In the genomic region with DNA sequence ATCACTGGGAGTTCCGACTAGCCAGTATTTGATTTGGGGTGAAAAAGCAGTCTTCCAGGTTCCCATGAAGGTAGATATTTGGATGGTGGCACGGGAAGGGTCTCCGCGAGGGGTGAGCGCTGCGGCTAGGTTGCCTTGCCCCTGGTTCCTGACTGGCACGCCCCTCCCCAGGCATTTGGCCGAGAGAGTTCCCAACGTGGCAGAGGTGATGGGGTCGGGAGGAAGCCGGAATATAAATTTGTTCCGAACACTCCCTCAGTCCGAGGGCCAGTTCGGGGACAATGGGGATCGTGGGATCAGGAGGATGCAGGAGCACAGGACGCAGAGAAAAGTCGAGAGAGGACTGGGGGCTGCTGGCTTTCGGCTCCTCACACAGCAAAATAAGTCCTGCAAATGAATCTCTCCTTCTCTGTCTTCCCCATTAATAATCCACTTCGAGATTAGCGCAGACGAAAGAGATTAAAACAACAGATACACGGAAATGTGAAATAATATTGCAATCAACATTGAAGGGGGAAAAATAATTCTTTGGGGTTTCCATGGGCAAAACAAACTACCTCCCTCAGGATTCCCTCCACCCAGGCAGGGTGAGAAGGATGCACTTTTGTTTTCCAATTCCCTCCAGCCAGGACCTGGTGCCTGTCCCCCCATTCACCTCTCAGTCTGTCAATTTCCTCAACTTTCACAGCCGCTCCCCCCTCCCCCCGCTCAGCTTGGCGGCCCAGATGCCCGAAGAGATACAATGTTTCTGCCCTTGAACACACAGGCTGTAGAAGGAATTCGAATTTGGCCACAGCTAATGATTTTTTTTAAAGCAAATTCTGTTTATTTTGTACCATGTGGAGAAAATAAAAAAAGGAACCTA, we compare ENCODE assay signal across 8 cellular contexts. TPM values are rescaled to one million over a fixed set of nuclear protein-coding genes. Genes with fewer than 3 reads are reported as not detected.
DNase-seq lines count a peak whose midpoint lies in the region; ATAC-seq and TF ChIP-seq lines count a peak whose summit lies in the region.

No MANE protein-coding gene starts in this region.

- no peaks in the 10 kb centered on the region for H4K20me1 ChIP-seq in IMR-90 (ENCODE audit: insufficient read depth, low read length)

- H3K14ac ChIP-seq in IMR-90 (replicated peaks; ENCODE audit: low read depth, low read length): peak overlapping the region; percentile 50

- peaks cover 4% of the 10 kb centered on the region; the same call in 1 of the 2 replicates for H3K4me1 ChIP-seq in IMR-90 (ENCODE audit: control insufficient read depth, insufficient read depth, low read length)
- peaks cover 45% of the 10 kb centered on the region for H3K4me1 ChIP-seq in left ventricle myocardium inferior
- H3K4me1 ChIP-seq in sigmoid colon: peaks cover 0 to 23% (median 15%) of the 10 kb centered on the region in 4 donors

- H2BK15ac ChIP-seq in IMR-90 (ENCODE audit: low read depth, low read length): peak overlapping the region; percentile 66; the same call in 2 of the 3 replicates

- H2AK5ac ChIP-seq in IMR-90 (ENCODE audit: low read depth, low read length): peak overlapping the region; percentile 30

- peak overlapping the region; percentile 90 for H3K18ac ChIP-seq in IMR-90 (ENCODE audit: low read depth, low read length)

- H2AFZ ChIP-seq in IMR-90 (replicated peaks; ENCODE audit: low read length, poor library complexity): peak overlapping the region; percentile 89

- DNase-seq in IMR-90 (no peak), activated B cell treated with CpG ODN at 0.5 μM for 24 hours (no peak), left ventricle myocardium inferior (peak; percentile 56), sigmoid colon (no peak), HPDE6-E6E7 (ENCODE audit: extremely low spot score) (no peak), NCI-H526 treated with DMSO at 0.1 percent for 48 hours (lab: John Stamatoyannopoulos, UW) (no peak)

- H3K9me3 Mint-ChIP-seq in activated B cell treated with CpG ODN at 0.5 μM for 24 hours: no peaks in the 10 kb centered on the region

- peak overlapping the region; percentile 19; the same call in 1 of the 2 replicates for H3K27ac ChIP-seq in IMR-90 (ENCODE audit: insufficient read depth, low read length)
- peak overlapping the region; percentile 98 for H3K27ac ChIP-seq in left ventricle myocardium inferior (replicated peaks)
- peak overlapping the region; percentile 80 to 86 (median 86) for H3K27ac ChIP-seq in sigmoid colon

- H2BK5ac ChIP-seq in IMR-90 (ENCODE audit: low read depth, low read length, poor library complexity, severe bottlenecking): no peak overlapping the region

- POLR2A ChIA-PET in IMR-90 (lab: Charles Lee; ENCODE audit: unreplicated experiment): no interaction called here
- POLR2A ChIA-PET in activated B cell treated with CpG ODN at 0.5 μM for 24 hours (lab: Charles Lee): interaction anchor here (0.6 to 1.1 kb wide), 5 partner anchors 13 to 1229 kb away, joined by 3 to 6 read pairs (median 3); no protein-coding TSS in a partner anchor

- H4K8ac ChIP-seq in IMR-90 (ENCODE audit: low read depth in 2 of 2, low read length in 2 of 2): peak overlapping the region; percentile 56 to 76

- peak overlapping the region; percentile 38; the same call in 1 of the 2 replicates for H4K91ac ChIP-seq in IMR-90 (ENCODE audit: insufficient read depth, low read depth, low read length)

- no peaks in the 10 kb centered on the region for H3K27me3 Mint-ChIP-seq in activated B cell treated with CpG ODN at 0.5 μM for 24 hours

- H2BK120ac ChIP-seq in IMR-90 (ENCODE audit: low read depth, low read length): peak overlapping the region; percentile 86

- TF ChIP-seq EP300 in sigmoid colon (IDR thresholded peaks at IDR 0.05): no peak

- H3K4me3 Mint-ChIP-seq in activated B cell treated with CpG ODN at 0.5 μM for 24 hours: peak overlapping the region; percentile 91

- CTCF ChIA-PET in IMR-90 (lab: Yijun Ruan, JAX): interaction anchor here (0.6 to 1.0 kb wide), 2 partner anchors 70 to 420 kb away, joined by 3 to 5 read pairs; no protein-coding TSS in a partner anchor
- CTCF ChIA-PET in activated B cell treated with CpG ODN at 0.5 μM for 24 hours (lab: Charles Lee): no interaction called here

- no CpG with 5 or more reads among the region's 27 CpGs for WGBS in IMR-90 (ENCODE audit: extremely low coverage in 2 of 2, insufficient read length in 1 of 2), 2 experiments
- 13 to 17% methylated on average over 27 of the region's 27 CpGs for WGBS in sigmoid colon, 2 donors

- peaks cover 4 to 9% of the 10 kb centered on the region in 2 experiments; a peak in 3 of 4 replicates for H3K79me1 ChIP-seq in IMR-90 (ENCODE audit: low read depth in 1 of 2, low read length in 2 of 2)

- H3K4me1 Mint-ChIP-seq in activated B cell treated with CpG ODN at 0.5 μM for 24 hours: peaks cover 32% of the 10 kb centered on the region

- H4K5ac ChIP-seq in IMR-90 (ENCODE audit: low read depth, low read length): peak overlapping the region; percentile 83

- no peaks in the 10 kb centered on the region for H3K36me3 Mint-ChIP-seq in activated B cell treated with CpG ODN at 0.5 μM for 24 hours (ENCODE audit: low read depth)

- in situ Hi-C loops in IMR-90 (cut with MboI; ENCODE audit: low sequenced_read_pairs): loop anchor here (5.0 to 25.0 kb wide), 3 partner anchors 1011 to 1789 kb away; no protein-coding TSS in a partner anchor

- peak overlapping the region; percentile 30 for H3K27ac Mint-ChIP-seq in activated B cell treated with CpG ODN at 0.5 μM for 24 hours

- intact Hi-C loops in IMR-90 (cut with micrococcal nuclease) (loop anchor here (1.0 to 10.0 kb wide), 10 partner anchors 74 to 2002 kb away; no protein-coding TSS in a partner anchor), activated B cell treated with CpG ODN at 0.5 μM for 24 hours (cut with micrococcal nuclease) (no loop called here), left ventricle myocardium inferior (cut with micrococcal nuclease) (loop anchor here (10.0 kb wide), 1 partner anchor 352 kb away; no protein-coding TSS in a partner anchor), sigmoid colon (cut with DNase I) (loop anchor here (10.0 kb wide), 1 partner anchor 412 kb away; no protein-coding TSS in a partner anchor)

- peak overlapping the region; percentile 99 for H3K4me2 ChIP-seq in IMR-90 (ENCODE audit: low read depth, low read length)

- peak overlapping the region; percentile 83 for H3K4me3 ChIP-seq in IMR-90 (ENCODE audit: insufficient read depth, low read depth, low read length)
- H3K4me3 ChIP-seq in left ventricle myocardium inferior: peak overlapping the region; percentile 85
- H3K4me3 ChIP-seq in sigmoid colon: peak overlapping the region; percentile 35 to 57 (median 53)

- peak overlapping the region; percentile 86 for H3K23ac ChIP-seq in IMR-90 (ENCODE audit: low read depth, low read length)

- TF ChIP-seq CTCF in IMR-90 (conservative IDR thresholded peaks at IDR 0.05; ENCODE audit: low read depth, low read length): no peak
- TF ChIP-seq CTCF in activated B cell treated with CpG ODN at 0.5 μM for 24 hours (IDR thresholded peaks at IDR 0.05): no peak
- no peak for TF ChIP-seq CTCF in left ventricle myocardium inferior (IDR thresholded peaks at IDR 0.05; ENCODE audit: borderline replicate concordance)
- no peak for TF ChIP-seq CTCF in sigmoid colon (IDR thresholded peaks at IDR 0.05)

- ATAC-seq in IMR-90 (ENCODE audit: low read depth): no peak
- no peak for ATAC-seq in activated B cell treated with CpG ODN at 0.5 μM for 24 hours (ENCODE audit: low read depth)
- no peak for ATAC-seq in HG03354 (IDR thresholded peaks at IDR 0.05; ENCODE audit: poor library complexity, severe bottlenecking, unreplicated experiment)
- no peak for ATAC-seq in GM18858 (IDR thresholded peaks at IDR 0.05; ENCODE audit: unreplicated experiment)

- TF ChIP-seq RAD21 in IMR-90 (IDR thresholded peaks at IDR 0.05; ENCODE audit: low read length): no peak

- H3K9me1 ChIP-seq in IMR-90 (ENCODE audit: insufficient read depth, low read length): no peaks in the 10 kb centered on the region

- peak overlapping the region; percentile 56 for H2AK9ac ChIP-seq in IMR-90 (replicated peaks; ENCODE audit: low read depth, low read length, poor library complexity)

- peak overlapping the region; percentile 37 for H3K4ac ChIP-seq in IMR-90 (ENCODE audit: low read depth, low read length)

- TF ChIP-seq POLR2A in IMR-90 (IDR thresholded peaks at IDR 0.05; ENCODE audit: low read depth, low read length): no peak
- no peak for TF ChIP-seq POLR2A in sigmoid colon (IDR thresholded peaks at IDR 0.05)

- H3K27me3 ChIP-seq in IMR-90 (ENCODE audit: control insufficient read depth, insufficient read depth, low read length): no peaks in the 10 kb centered on the region
- H3K27me3 ChIP-seq in left ventricle myocardium inferior (ENCODE audit: low read depth): no peaks in the 10 kb centered on the region
- peaks cover 19 to 85% (median 43%) of the 10 kb centered on the region in 3 donors for H3K27me3 ChIP-seq in sigmoid colon

- H3K36me3 ChIP-seq in IMR-90 (ENCODE audit: control insufficient read depth, insufficient read depth, low read length) (no peaks in the 10 kb centered on the region), left ventricle myocardium inferior (no peaks in the 10 kb centered on the region), sigmoid colon (no peaks in the 10 kb centered on the region)

- no TSS peak for BruUV-seq in IMR-90 (replicated peaks; lab: Mats Ljungman, UMichigan)

- peak overlapping the region; percentile 82 for H3K9ac ChIP-seq in IMR-90 (ENCODE audit: low read depth, low read length)

- dilution Hi-C loops in IMR-90 (cut with HindIII; ENCODE audit: low sequenced_read_pairs, unreplicated experiment): no loop called here

- peak overlapping the region; percentile 14; the same call in 1 of the 2 replicates for H3K56ac ChIP-seq in IMR-90 (ENCODE audit: extremely low read depth, insufficient read depth, low read length)

- peak overlapping the region; percentile 82 for H2BK20ac ChIP-seq in IMR-90 (ENCODE audit: low read depth, low read length)

- H3K9me3 ChIP-seq in IMR-90 (ENCODE audit: control insufficient read depth, insufficient read depth, low read length): no peaks in the 10 kb centered on the region
- no peaks in the 10 kb centered on the region for H3K9me3 ChIP-seq in left ventricle myocardium inferior (replicated peaks)
- no peaks in the 10 kb centered on the region for H3K9me3 ChIP-seq in sigmoid colon

TF ChIP-seq in IMR-90, 13 proteins besides CTCF, POLR2A, EP300 and RAD21 (continues in another document):
- TF ChIP-seq MAFK (IDR thresholded peaks at IDR 0.05; ENCODE audit: low read depth, low read length): no peak

RNA-seq across cellular contexts. Expression of a gene that starts 3.1 kb away (rescaled TPM):
- 50.9 and 52.5 TPM in 2 replicates for total RNA-seq in IMR-90 (2012; rRNA removed)
- polyA plus RNA-seq in IMR-90 (2012; rRNA removed): 22.4 and 23.8 TPM in 2 replicates
- 9.9 and 12.5 TPM in 2 replicates for polyA plus RNA-seq in IMR-90 (2012; cell fraction: cytosol; rRNA removed)
- polyA plus RNA-seq in IMR-90 (2012; cell fraction: nucleus; rRNA removed; ENCODE audit: low replicate concordance): 12.0 and 32.4 TPM in 2 replicates
- total RNA-seq in activated B cell treated with CpG ODN at 0.5 μM for 24 hours: 162 and 200 TPM in 2 replicates
- 89.1 TPM for total RNA-seq in left ventricle myocardium inferior
- total RNA-seq in sigmoid colon: 10 to 100 TPM; 51.0 to 70.6 (median 61.3) TPM
- 10 to 100 TPM in 2 of 3 donors, 1 to 10 TPM in 1; 8.1 to 19.8 (median 17.6) TPM for polyA plus RNA-seq in sigmoid colon

Comparison
In these comparisons a context has a peak if more than half of its experiments do, and no peak if none do; other contexts are left out.
1. H3K27ac ChIP-seq: peak in every context shown above with its lines; median percentile 98 in left ventricle myocardium inferior; 86 in sigmoid colon; 19 in IMR-90.